ENCODE assay signal across 9 cellular contexts in genomic region chr2:126664639-126665038, GRCh38. TPM values are rescaled to one million over a fixed set of nuclear protein-coding genes. Genes with fewer than 3 reads are reported as not detected.
DNase-seq lines count a peak whose midpoint lies in the region; ATAC-seq and TF ChIP-seq lines count a peak whose summit lies in the region.
"Had no signal": no experiment of that assay in that cellular context is flagged by ENCODE, and none has a peak within 500 bp of the region (broad histone marks: within the 10 kb centered on the region; RNA-seq: fewer than 3 reads in every experiment).

No MANE protein-coding gene starts in this region.

- H3K4me1 ChIP-seq in PC-3 (ENCODE audit: insufficient read depth, low read length): no peaks in the 10 kb centered on the region

- H3K4me3 Mint-ChIP-seq in neural crest cell: no peak overlapping the region

- H3K27me3 Mint-ChIP-seq in neural crest cell (ENCODE audit: low read depth): no peaks in the 10 kb centered on the region

- POLR2A ChIA-PET in PC-3 (lab: Charles Lee; ENCODE audit: unreplicated experiment): no interaction called here

- no peaks in the 10 kb centered on the region for H3K36me3 ChIP-seq in PC-3 (ENCODE audit: low read depth, low read length)

- no peaks in the 10 kb centered on the region for H4K20me1 ChIP-seq in PC-3 (ENCODE audit: low read length)

- H3K27ac Mint-ChIP-seq in neural crest cell (ENCODE audit: unreplicated experiment): peak overlapping the region; percentile 32

- no peak overlapping the region for H3K9ac ChIP-seq in PC-3 (ENCODE audit: low read length)

- H3K27ac ChIP-seq in HL-60 (replicated peaks) (0 out of 2 replicates have a peak overlapping the region, but pooled peaks have one; percentile 17), PC-3 (ENCODE audit: low read length) (no peak overlapping the region)

- no peak overlapping the region for H3K4me2 ChIP-seq in PC-3 (ENCODE audit: low read length)

- H3F3A ChIP-seq in PC-3 (ENCODE audit: low read length, unreplicated experiment): no peaks in the 10 kb centered on the region

- no peaks in the 10 kb centered on the region for H3K9me3 Mint-ChIP-seq in neural crest cell

- no peak overlapping the region for H2AFZ ChIP-seq in PC-3 (ENCODE audit: low read length)

- H3K4me3 ChIP-seq in HL-60 (replicated peaks; ENCODE audit: insufficient read depth, low read length) (no peak overlapping the region), PC-3 (ENCODE audit: low read length) (no peak overlapping the region)

- H3K9me2 ChIP-seq in PC-3 (replicated peaks; ENCODE audit: low read length): no peaks in the 10 kb centered on the region

- ATAC-seq in GM18873 (IDR thresholded peaks at IDR 0.05; ENCODE audit: low FRiP score, unreplicated experiment) (peak; percentile 13), GM21825 (IDR thresholded peaks at IDR 0.05; ENCODE audit: unreplicated experiment) (peak; percentile 26), PC-3 (no peak)

- intact Hi-C loops in PC-3 (cut with micrococcal nuclease): no loop called here

- no TSS peak for BruUV-seq in PC-3 (replicated peaks; lab: Mats Ljungman, UMichigan)

- H3K9me3 ChIP-seq in PC-3 (ENCODE audit: low read length): no peaks in the 10 kb centered on the region

- H3K4me1 Mint-ChIP-seq in neural crest cell: peaks cover 80% of the 10 kb centered on the region

- peaks cover 2% of the 10 kb centered on the region for H3K36me3 Mint-ChIP-seq in neural crest cell (ENCODE audit: low read depth)

- no peaks in the 10 kb centered on the region for H3K27me3 ChIP-seq in HL-60 (ENCODE audit: insufficient read depth, poor library complexity, severe bottlenecking)
- peaks cover 83% of the 10 kb centered on the region for H3K27me3 ChIP-seq in PC-3 (ENCODE audit: low read length)

- CTCF ChIA-PET in PC-3 (lab: Charles Lee): no interaction called here

- no peak for TF ChIP-seq CTCF in HL-60 (IDR thresholded peaks at IDR 0.05; ENCODE audit: insufficient read depth, low read length)
- TF ChIP-seq CTCF in neural crest cell (conservative IDR thresholded peaks at IDR 0.05): no peak
- TF ChIP-seq CTCF in PC-3 (conservative IDR thresholded peaks at IDR 0.05; ENCODE audit: low read depth, low read length): no peak

- DNase-seq in HL-60 (ENCODE audit: low read depth in 1 of 2, low spot score in 1 of 2) (no peak), neural crest cell (ENCODE audit: low read depth, low spot score) (no peak), NCI-H82 (lab: John Stamatoyannopoulos, UW) (no peak), epidermal melanocyte (ENCODE audit: insufficient read length, low spot score) (no peak), globus pallidus (ENCODE audit: low spot score) (no peak), PC-3 (no peak)
- DNase-seq: NCI-H524 treated with DMSO at 0.1 percent for 48 hours had no signal

- H3K79me2 ChIP-seq in PC-3 (ENCODE audit: low read length): no peaks in the 10 kb centered on the region

RNA-seq across cellular contexts. Expression of gene GYPC, which starts 8.7 kb away (rescaled TPM):
- total RNA-seq in neural crest cell (84.4 and 89.4 TPM in 2 replicates), PC-3 (2014; rRNA removed) (not detected in 2 replicates)

Comparison
In these comparisons a context has a peak if more than half of its experiments do, and no peak if none do; other contexts are left out.
1. RNA of gene GYPC, which starts 8.7 kb away (total RNA-seq): 84.4 to 89.4 TPM in neural crest cell; not detected in PC-3; every median in the first group is over 10 times any median in the second.